Comparison of ENCODE assay signal across 8 cellular contexts in the genomic region with DNA sequence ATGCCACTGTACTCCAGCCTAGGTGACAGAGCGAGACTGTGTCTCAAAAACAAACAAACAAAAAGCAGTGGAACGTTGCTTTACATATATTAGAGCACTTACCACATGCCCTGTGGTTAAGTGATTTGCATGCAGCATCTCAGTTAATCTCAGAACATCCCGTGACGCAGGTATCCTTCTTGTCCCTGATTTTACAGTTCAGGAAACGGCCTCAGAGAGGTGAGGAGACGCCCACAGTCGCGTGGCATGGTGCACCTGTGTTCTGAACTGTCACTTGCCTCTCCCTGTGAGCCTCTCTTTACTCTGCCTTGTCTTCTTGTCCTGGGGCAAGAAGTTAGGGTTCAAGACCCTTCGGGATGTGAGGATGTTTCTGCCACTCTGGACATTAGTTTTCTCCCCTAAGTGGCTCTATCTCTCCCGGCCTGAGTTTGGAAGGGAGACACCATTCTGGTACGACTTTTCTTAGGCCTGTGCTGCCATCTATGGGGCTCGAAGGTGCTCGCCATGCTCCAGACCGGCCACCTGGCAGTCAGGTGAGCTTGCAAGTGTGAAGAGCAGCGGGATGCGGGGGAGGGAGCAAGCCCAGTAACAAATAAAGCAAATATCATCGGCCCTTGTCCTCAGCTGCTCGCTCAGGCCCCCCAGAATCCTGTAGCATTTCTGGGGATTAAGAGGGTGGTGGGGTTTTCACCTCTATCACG. TPM values are rescaled to one million over a fixed set of nuclear protein-coding genes. Genes with fewer than 3 reads are reported as not detected.
DNase-seq lines count a peak whose midpoint lies in the region; ATAC-seq and TF ChIP-seq lines count a peak whose summit lies in the region.

No MANE protein-coding gene starts in this region.

- TF ChIP-seq RAD21 in IMR-90 (IDR thresholded peaks at IDR 0.05; ENCODE audit: low read length), result peak; percentile 74

- H3K27me3 Mint-ChIP-seq in activated T-helper 17 cell treated with anti-CD3 and anti-CD28 coated beads, Interleukin-2, amount 50 U/mL, for 72 hours, result no peaks in the 10 kb centered on the region
- H3K27me3 Mint-ChIP-seq in natural killer cell (ENCODE audit: low read depth in 2 of 2), result no peaks in the 10 kb centered on the region

- BruUV-seq in IMR-90 (replicated peaks; lab: Mats Ljungman, UMichigan) (no TSS peak), PC-3 (replicated peaks; lab: Mats Ljungman, UMichigan) (no TSS peak)

- ATAC-seq in GM18511 (IDR thresholded peaks at IDR 0.05; ENCODE audit: unreplicated experiment) (peak; percentile 50), IMR-90 (ENCODE audit: low read depth) (peak; percentile 80), PC-3 (peak; percentile 87), natural killer cell (peak; percentile 27 to 46 (median 31))
- peak; percentile 87 for ATAC-seq in activated T-helper 17 cell treated with anti-CD3 and anti-CD28 coated beads, Interleukin-2, amount 50 U/mL, for 72 hours (replicated peaks)

- H3K36me3 Mint-ChIP-seq in activated T-helper 17 cell treated with anti-CD3 and anti-CD28 coated beads, Interleukin-2, amount 50 U/mL, for 72 hours (ENCODE audit: low read depth), result no peaks in the 10 kb centered on the region
- no peaks in the 10 kb centered on the region for H3K36me3 Mint-ChIP-seq in natural killer cell

- no peak overlapping the region for H3K14ac ChIP-seq in IMR-90 (replicated peaks; ENCODE audit: low read depth, low read length)

- H3K4me2 ChIP-seq in IMR-90 (ENCODE audit: low read depth, low read length) (peak overlapping the region; percentile 36), PC-3 (ENCODE audit: low read length) (peak overlapping the region; percentile 96)

- H3K36me3 ChIP-seq in ACC112 (ENCODE audit: insufficient read depth, low read length), result no peaks in the 10 kb centered on the region
- H3K36me3 ChIP-seq in IMR-90 (ENCODE audit: control insufficient read depth, insufficient read depth, low read length), result no peaks in the 10 kb centered on the region
- H3K36me3 ChIP-seq in PC-3 (ENCODE audit: low read depth, low read length), result no peaks in the 10 kb centered on the region
- H3K36me3 ChIP-seq in thymus (ENCODE audit: control insufficient read depth, insufficient read depth), result no peaks in the 10 kb centered on the region

- H3K79me1 ChIP-seq in IMR-90 (ENCODE audit: low read depth in 1 of 2, low read length in 2 of 2), result no peaks in the 10 kb centered on the region

- POLR2A ChIA-PET in IMR-90 (lab: Charles Lee; ENCODE audit: unreplicated experiment) (interaction anchor here (0.6 kb wide), 1 partner anchor 28 kb away, joined by 3 read pairs; no protein-coding TSS in a partner anchor), PC-3 (lab: Charles Lee; ENCODE audit: unreplicated experiment) (interaction anchor here (0.6 kb wide), 3 partner anchors 9 to 173 kb away, joined by 8 to 12 read pairs (median 8); no protein-coding TSS in a partner anchor)

- intact Hi-C loops in IMR-90 (cut with micrococcal nuclease) (loop anchor here (1.0 to 5.0 kb wide), 2 partner anchors 305 to 413 kb away; no protein-coding TSS in a partner anchor), PC-3 (cut with micrococcal nuclease) (loop anchor here (1.0 kb wide), 1 partner anchor 305 kb away; no protein-coding TSS in a partner anchor), natural killer cell (cut with micrococcal nuclease) (loop anchor here (2.0 kb wide), 2 partner anchors 111 to 297 kb away; no protein-coding TSS in a partner anchor)

- dilution Hi-C loops in IMR-90 (cut with HindIII; ENCODE audit: low sequenced_read_pairs, unreplicated experiment), result no loop called here

- no peak overlapping the region for H3K18ac ChIP-seq in IMR-90 (ENCODE audit: low read depth, low read length)

- no peak overlapping the region for H2BK20ac ChIP-seq in IMR-90 (ENCODE audit: low read depth, low read length)

- H3K4me1 ChIP-seq in ACC112 (ENCODE audit: control insufficient read depth, insufficient read depth, low read length, unreplicated experiment) (no peaks in the 10 kb centered on the region), IMR-90 (ENCODE audit: control insufficient read depth, insufficient read depth, low read length) (no peaks in the 10 kb centered on the region), PC-3 (ENCODE audit: insufficient read depth, low read length) (peaks cover 8% of the 10 kb centered on the region; the same call in 1 of the 2 replicates), thymus (ENCODE audit: control insufficient read depth, insufficient read depth, low read length) (peaks cover 5% of the 10 kb centered on the region)

- in situ Hi-C loops in IMR-90 (cut with MboI; ENCODE audit: low sequenced_read_pairs), result loop anchor here (10.0 to 25.0 kb wide), 3 partner anchors 408 to 842 kb away; partner anchors contain the start of genes FBXO7 and TIMP3

- no peak overlapping the region for H2BK120ac ChIP-seq in IMR-90 (ENCODE audit: low read depth, low read length)

- DNase-seq in IMR-90 (peak; percentile 66), PC-3 (peak; percentile 78), fibroblast of pulmonary artery (ENCODE audit: low read depth) (peak; percentile 73), natural killer cell (peak; percentile 36)

- peak overlapping the region; percentile 86 for H3K4me3 Mint-ChIP-seq in activated T-helper 17 cell treated with anti-CD3 and anti-CD28 coated beads, Interleukin-2, amount 50 U/mL, for 72 hours
- peak overlapping the region; percentile 81 for H3K4me3 Mint-ChIP-seq in natural killer cell

- H3K56ac ChIP-seq in IMR-90 (ENCODE audit: extremely low read depth, insufficient read depth, low read length), result no peak overlapping the region

- H3K27me3 ChIP-seq in ACC112 (ENCODE audit: insufficient read depth, low read length) (no peaks in the 10 kb centered on the region), IMR-90 (ENCODE audit: control insufficient read depth, insufficient read depth, low read length) (no peaks in the 10 kb centered on the region; the same call in 1 of the 2 replicates), PC-3 (ENCODE audit: low read length) (no peaks in the 10 kb centered on the region), thymus (ENCODE audit: control insufficient read depth, insufficient read depth) (no peaks in the 10 kb centered on the region)

- no peak overlapping the region for H2AK5ac ChIP-seq in IMR-90 (ENCODE audit: low read depth, low read length)

- peaks cover 6% of the 10 kb centered on the region for H3K4me1 Mint-ChIP-seq in activated T-helper 17 cell treated with anti-CD3 and anti-CD28 coated beads, Interleukin-2, amount 50 U/mL, for 72 hours
- H3K4me1 Mint-ChIP-seq in natural killer cell, result peaks cover 14 to 17% of the 10 kb centered on the region in 2 donors

- H3K9me1 ChIP-seq in IMR-90 (ENCODE audit: insufficient read depth, low read length), result no peaks in the 10 kb centered on the region

- H4K20me1 ChIP-seq in IMR-90 (ENCODE audit: insufficient read depth, low read length) (no peaks in the 10 kb centered on the region), PC-3 (ENCODE audit: low read length) (no peaks in the 10 kb centered on the region)

- no peak overlapping the region for H2BK5ac ChIP-seq in IMR-90 (ENCODE audit: low read depth, low read length, poor library complexity, severe bottlenecking)

- no peak overlapping the region for H3K9ac ChIP-seq in IMR-90 (ENCODE audit: low read depth, low read length)
- no peak overlapping the region for H3K9ac ChIP-seq in PC-3 (ENCODE audit: low read length)

- H3K9me3 ChIP-seq in IMR-90 (ENCODE audit: control insufficient read depth, insufficient read depth, low read length) (no peaks in the 10 kb centered on the region), PC-3 (ENCODE audit: low read length) (no peaks in the 10 kb centered on the region), thymus (ENCODE audit: control insufficient read depth) (no peaks in the 10 kb centered on the region)

- TF ChIP-seq CTCF in IMR-90 (conservative IDR thresholded peaks at IDR 0.05; ENCODE audit: low read depth, low read length) (peak; percentile 62), PC-3 (conservative IDR thresholded peaks at IDR 0.05; ENCODE audit: low read depth, low read length) (peak; percentile 69), fibroblast of pulmonary artery (IDR thresholded peaks at IDR 0.05; ENCODE audit: low read length, missing control alignments) (peak; percentile 70), natural killer cell (IDR thresholded peaks at IDR 0.05) (no peak)

- H3K27ac Mint-ChIP-seq in activated T-helper 17 cell treated with anti-CD3 and anti-CD28 coated beads, Interleukin-2, amount 50 U/mL, for 72 hours, result peak overlapping the region; percentile 79
- H3K27ac Mint-ChIP-seq in natural killer cell, result peak overlapping the region in 1 of 2 donors; percentile 45

- CTCF ChIA-PET in IMR-90 (lab: Yijun Ruan, JAX) (interaction anchor here (0.5 to 1.0 kb wide), 13 partner anchors 9 to 500 kb away, joined by 3 to 8 read pairs (median 3); partner anchors contain the start of gene PISD), PC-3 (lab: Charles Lee) (interaction anchor here (0.5 to 1.4 kb wide), 20 partner anchors 17 to 340 kb away, joined by 3 to 14 read pairs (median 4); partner anchors contain the start of gene PISD)

- TF ChIP-seq POLR2A in IMR-90 (IDR thresholded peaks at IDR 0.05; ENCODE audit: low read depth, low read length), result no peak

- no peaks in the 10 kb centered on the region for H3K9me3 Mint-ChIP-seq in activated T-helper 17 cell treated with anti-CD3 and anti-CD28 coated beads, Interleukin-2, amount 50 U/mL, for 72 hours
- no peaks in the 10 kb centered on the region for H3K9me3 Mint-ChIP-seq in natural killer cell

- 10% methylated on average over 2 of the region's 19 CpGs; no CpG with 5 or more reads in 1 of the 2 experiments for WGBS in IMR-90 (ENCODE audit: extremely low coverage in 2 of 2, insufficient read length in 1 of 2), 2 experiments
- 35% methylated on average over 19 of the region's 19 CpGs for WGBS in thymus

- H3K23ac ChIP-seq in IMR-90 (ENCODE audit: low read depth, low read length), result no peak overlapping the region

- H3K9me2 ChIP-seq in PC-3 (replicated peaks; ENCODE audit: low read length), result no peaks in the 10 kb centered on the region

- no peak overlapping the region for H2BK15ac ChIP-seq in IMR-90 (ENCODE audit: low read depth, low read length)

- H4K8ac ChIP-seq in IMR-90 (ENCODE audit: low read depth in 2 of 2, low read length in 2 of 2), result no peak overlapping the region

- peak overlapping the region; percentile 71 for H2AFZ ChIP-seq in ACC112 (ENCODE audit: low read length, unreplicated experiment)
- H2AFZ ChIP-seq in IMR-90 (replicated peaks; ENCODE audit: low read length, poor library complexity), result peak overlapping the region; percentile 88
- H2AFZ ChIP-seq in PC-3 (ENCODE audit: low read length), result peak overlapping the region; percentile 97

- no peak overlapping the region for H3K27ac ChIP-seq in ACC112 (ENCODE audit: low read depth, low read length)
- no peak overlapping the region for H3K27ac ChIP-seq in IMR-90 (ENCODE audit: insufficient read depth, low read length)
- no peak overlapping the region for H3K27ac ChIP-seq in PC-3 (ENCODE audit: low read length)
- H3K27ac ChIP-seq in thymus (ENCODE audit: low read depth), result no peak overlapping the region

- no peak overlapping the region for H4K5ac ChIP-seq in IMR-90 (ENCODE audit: low read depth, low read length)

- no peak overlapping the region for H3K4ac ChIP-seq in IMR-90 (ENCODE audit: low read depth, low read length)

- H3K79me2 ChIP-seq in ACC112 (ENCODE audit: control insufficient read depth, insufficient read depth, low read length, unreplicated experiment) (no peaks in the 10 kb centered on the region), PC-3 (ENCODE audit: low read length) (no peaks in the 10 kb centered on the region)

- H3F3A ChIP-seq in PC-3 (ENCODE audit: low read length, unreplicated experiment), result no peaks in the 10 kb centered on the region

- peak overlapping the region; percentile 31 for H2AK9ac ChIP-seq in IMR-90 (replicated peaks; ENCODE audit: low read depth, low read length, poor library complexity)

- H3K4me3 ChIP-seq in ACC112 (ENCODE audit: low read depth, low read length) (peak overlapping the region; percentile 75), IMR-90 (ENCODE audit: insufficient read depth, low read depth, low read length) (no peak overlapping the region; the same call in 1 of the 2 replicates), PC-3 (ENCODE audit: low read length) (peak overlapping the region; percentile 69), fibroblast of pulmonary artery (replicated peaks; ENCODE audit: low read depth, low read length) (peak overlapping the region; percentile 55), thymus (ENCODE audit: low read length) (peak overlapping the region; percentile 29)

- H4K91ac ChIP-seq in IMR-90 (ENCODE audit: insufficient read depth, low read depth, low read length), result no peak overlapping the region

RNA-seq across cellular contexts. Expression of gene YWHAH, which starts 25.6 kb away (rescaled TPM):
- total RNA-seq in IMR-90 (2012; rRNA removed), result 173 and 186 TPM in 2 replicates
- 131 and 147 TPM in 2 replicates for polyA plus RNA-seq in IMR-90 (2012; rRNA removed)
- polyA plus RNA-seq in IMR-90 (2012; cell fraction: cytosol; rRNA removed), result 72.8 and 87.1 TPM in 2 replicates
- 30.7 and 43.3 TPM in 2 replicates for polyA plus RNA-seq in IMR-90 (2012; cell fraction: nucleus; rRNA removed; ENCODE audit: low replicate concordance)
- 75.0 and 95.7 TPM in 2 replicates for total RNA-seq in PC-3 (2014; rRNA removed)
- 100 to 1,000 TPM; 168 to 211 TPM for total RNA-seq in activated T-helper 17 cell treated with anti-CD3 and anti-CD28 coated beads, Interleukin-2, amount 50 U/mL, for 72 hours
- total RNA-seq in natural killer cell, result 10 to 100 TPM; 29.6 to 35.0 (median 32.8) TPM
- polyA plus RNA-seq in thymus, result 115 TPM

Comparison
In these comparisons a context has a peak if more than half of its experiments do, and no peak if none do; other contexts are left out.
1. ATAC-seq: peak in every context shown above with its lines; median percentile 87 in PC-3; 87 in activated T-helper 17 cell treated with anti-CD3 and anti-CD28 coated beads, Interleukin-2, amount 50 U/mL, for 72 hours; 80 in IMR-90; 50 in GM18511; 31 in natural killer cell.